18 cellular contexts compared by ENCODE assay signal in the genomic region with DNA sequence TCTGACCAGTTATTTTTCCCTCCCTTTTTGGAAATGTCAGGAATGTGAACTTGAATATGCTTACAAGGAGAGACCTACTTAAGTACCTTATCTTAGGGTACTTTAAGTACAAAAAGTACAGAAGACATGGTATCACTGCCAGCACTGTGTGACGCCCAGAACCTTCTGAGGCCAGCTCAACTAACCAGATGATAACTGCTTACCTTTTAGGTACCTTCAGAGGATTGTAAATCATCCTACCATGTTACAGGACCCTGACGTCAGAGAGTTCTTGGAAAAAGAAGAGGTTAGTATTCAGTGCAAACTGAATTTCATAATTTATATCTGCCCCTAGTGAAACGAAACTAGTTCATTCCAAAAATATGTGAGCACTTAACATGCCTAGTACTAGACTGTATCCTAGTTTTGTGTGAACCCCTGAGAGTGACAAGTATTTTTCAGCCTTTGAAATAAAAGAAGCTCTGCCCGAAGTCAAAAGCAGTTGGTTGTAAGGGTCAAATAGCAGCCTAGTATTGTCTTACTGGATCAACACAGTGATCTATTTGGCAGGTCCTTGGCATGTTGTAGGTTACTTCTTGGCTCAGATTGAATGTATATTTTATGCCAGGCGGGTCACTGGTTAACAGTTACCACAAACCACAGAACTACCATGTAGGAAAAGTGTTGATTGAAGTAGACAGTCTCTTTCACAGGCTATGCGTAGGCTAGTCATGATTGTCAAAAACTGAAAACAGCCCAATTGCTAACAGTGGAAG.
"Had no signal": no experiment of that assay in that cellular context is flagged by ENCODE, and none has a peak within 500 bp of the region (broad histone marks: within the 10 kb centered on the region; RNA-seq: fewer than 3 reads in every experiment).

No MANE protein-coding gene starts in this region.

- H3K27ac ChIP-seq: ascending aorta, VCaP had no signal

- H3K27me3 ChIP-seq: ascending aorta had no signal

- H3K9me3 ChIP-seq: ascending aorta, mucosa of descending colon, SK-N-SH had no signal

- H3K4me3 ChIP-seq: ascending aorta, mucosa of descending colon had no signal

- FAIRE-seq: endometrium, kidney, urothelium cell line had no signal

- ATAC-seq: activated CD4-positive, CD25-positive, alpha-beta regulatory T cell treated with anti-CD3 and anti-CD28 coated beads, Interleukin-2, amount 50 U/mL, for 24 hours; activated CD8-positive, alpha-beta T cell treated with anti-CD3 and anti-CD28 coated beads, Interleukin-2, amount 10 ng/mL, durations not matched to agents 7 days and 5 days; activated naive CD4-positive, alpha-beta T cell treated with anti-CD3 and anti-CD28 coated beads, Interleukin-2, amount 50 U/mL, for 72 hours; activated T-helper 17 cell treated with anti-CD3 and anti-CD28 coated beads, Interleukin-2, amount 50 U/mL, for 72 hours; mucosa of descending colon had no signal

- H3K4me1 ChIP-seq: ascending aorta had no signal

- DNase-seq: activated CD4-positive, alpha-beta T cell treated with anti-CD3 and anti-CD28 coated beads, Interleukin-2, amount 50 U/mL, for 1 hour; activated CD8-positive, alpha-beta T cell treated with anti-CD3 and anti-CD28 coated beads, Interleukin-2, amount 10 ng/mL, durations not matched to agents 7 days and 5 days; effector CD4-positive, alpha-beta T cell; foreskin fibroblast; kidney; mesendoderm; mucosa of descending colon; nucleus accumbens; SK-N-SH; stimulated activated CD4-positive, alpha-beta T cell treated with anti-CD3 and anti-CD28 coated beads, Interleukin-4, amount 100 ng/mL, for 24 hours; stimulated activated naive CD4-positive, alpha-beta T cell treated with Interleukin-2 at 50 U/mL for 16 hours had no signal
